23 cellular contexts compared by ENCODE assay signal in genomic region chr7:89780291-89780690, GRCh38.
DNase-seq lines count a peak whose midpoint lies in the region; TF ChIP-seq lines count a peak whose summit lies in the region.
"Had no signal": no experiment of that assay in that cellular context is flagged by ENCODE, and none has a peak within 500 bp of the region (broad histone marks: within the 10 kb centered on the region; RNA-seq: fewer than 3 reads in every experiment).

No MANE protein-coding gene starts in this region.

- H3K23ac ChIP-seq in H9 (ENCODE audit: insufficient read length, low read depth, low read length) = no peak overlapping the region

- no peak overlapping the region for H3K4me3 ChIP-seq in kidney epithelial cell (ENCODE audit: low read depth, low read length)
- H3K4me3 ChIP-seq: BLaER1 treated with 17β-estradiol and CSF1 and Interleukin-3, amounts not matched to agents 10 nM and 100 nM; GM12878; SJSA1 had no signal

- H3K27ac ChIP-seq in H9 (ENCODE audit: insufficient read length, low read depth, low read length) = no peak overlapping the region
- H3K27ac ChIP-seq: BLaER1 treated with 17β-estradiol and CSF1 and Interleukin-3, amounts not matched to agents 10 nM and 100 nM; SJSA1 had no signal

- H2BK120ac ChIP-seq in H9 (ENCODE audit: low read depth, low read length, poor library complexity, severe bottlenecking) = no peak overlapping the region

- H3K36me3 ChIP-seq in kidney epithelial cell (ENCODE audit: control insufficient read depth, insufficient read depth, low read length) = no peaks in the 10 kb centered on the region
- H3K36me3 ChIP-seq: BLaER1 treated with 17β-estradiol and CSF1 and Interleukin-3, amounts not matched to agents 10 nM and 100 nM; SJSA1 had no signal

- H3K4me3 Mint-ChIP-seq in H9 (no peak overlapping the region), chondrocyte (ENCODE audit: unreplicated experiment) (no peak overlapping the region)
- H3K4me3 Mint-ChIP-seq: CD4-positive, alpha-beta T cell had no signal

- no peaks in the 10 kb centered on the region for H3K9me3 Mint-ChIP-seq in H9
- peaks cover 4% of the 10 kb centered on the region for H3K9me3 Mint-ChIP-seq in chondrocyte (ENCODE audit: low read depth)

- TF ChIP-seq CTCF in H9 (conservative IDR thresholded peaks at IDR 0.05) = no peak
- TF ChIP-seq CTCF in kidney epithelial cell (IDR thresholded peaks at IDR 0.05; ENCODE audit: insufficient read depth, low read length, poor library complexity, severe bottlenecking) = no peak
- no peak for TF ChIP-seq CTCF in chondrocyte (IDR thresholded peaks at IDR 0.05)

- no peak overlapping the region; the same call in 1 of the 2 replicates for H3K14ac ChIP-seq in H9 (ENCODE audit: insufficient read depth, low read length)

- H3K36me3 Mint-ChIP-seq in H9 (ENCODE audit: insufficient read depth in 1 of 3, low read depth in 3 of 3) (no peaks in the 10 kb centered on the region), chondrocyte (ENCODE audit: low read depth) (no peaks in the 10 kb centered on the region)

- DNase-seq in H9 (peak; percentile 20), ecto neural progenitor cell (ENCODE audit: low spot score) (peak; percentile 36), kidney epithelial cell (ENCODE audit: low read depth) (peak; percentile 28), renal cortical epithelial cell (ENCODE audit: low read depth) (peak; percentile 97), chondrocyte (ENCODE audit: low spot score) (no peak), NCI-H69 (lab: John Stamatoyannopoulos, UW) (no peak), NCI-H446 treated with DMSO at 0.1 percent for 48 hours (lab: John Stamatoyannopoulos, UW) (no peak)
- DNase-seq: AML-193; CD4-positive, alpha-beta T cell; DMS53; GOT3; Karpas-422; NCI-H1092 treated with DMSO at 0.1 percent for 48 hours; NCI-H1436; NCI-H187 treated with DMSO at 0.1 percent for 48 hours; NCI-H2107; NCI-H446; NCI-H526; Right ventricle myocardium superior; RPMI8226 had no signal

- no peak overlapping the region for H4K5ac ChIP-seq in H9 (ENCODE audit: insufficient read length, low read depth, low read length)

- H2BK15ac ChIP-seq in H9 (ENCODE audit: low read depth, low read length) = no peak overlapping the region

- H3K27ac Mint-ChIP-seq in H9 (no peak overlapping the region), chondrocyte (ENCODE audit: unreplicated experiment) (no peak overlapping the region)
- H3K27ac Mint-ChIP-seq: CD4-positive, alpha-beta T cell had no signal

- H2AK5ac ChIP-seq in H9 (ENCODE audit: insufficient read length, low read length) = no peak overlapping the region

- no peak overlapping the region for H2AFZ ChIP-seq in H9 (ENCODE audit: low read length)

- WGBS in H9 (ENCODE audit: extremely low coverage, insufficient read length, low lambda C conversion rate) = no CpG with 5 or more reads among the region's 4 CpGs

- no peak overlapping the region for H2BK5ac ChIP-seq in H9 (ENCODE audit: insufficient read length, low read length)

- H3K4me1 Mint-ChIP-seq in H9 = no peaks in the 10 kb centered on the region
- H3K4me1 Mint-ChIP-seq in chondrocyte (ENCODE audit: low read depth) = no peaks in the 10 kb centered on the region

- H3K79me2 ChIP-seq in H9 (ENCODE audit: insufficient read depth, low read length) = no peaks in the 10 kb centered on the region

- H3K27me3 ChIP-seq in H9 (ENCODE audit: insufficient read depth, low read length) (no peaks in the 10 kb centered on the region), kidney epithelial cell (ENCODE audit: control insufficient read depth, insufficient read depth, low read length) (no peaks in the 10 kb centered on the region)
- H3K27me3 ChIP-seq: BLaER1 treated with 17β-estradiol and CSF1 and Interleukin-3, amounts not matched to agents 10 nM and 100 nM; SJSA1 had no signal

- H4K8ac ChIP-seq in H9 (replicated peaks; ENCODE audit: insufficient read length, low read depth, low read length) = no peak overlapping the region

- H4K20me1 ChIP-seq in H9 (ENCODE audit: control insufficient read depth, insufficient read depth, insufficient read length) = no peaks in the 10 kb centered on the region
- H4K20me1 ChIP-seq: BLaER1 treated with 17β-estradiol and CSF1 and Interleukin-3, amounts not matched to agents 10 nM and 100 nM had no signal

- H3K56ac ChIP-seq in H9 (ENCODE audit: insufficient read length, low read depth, low read length) = no peak overlapping the region

- H3K9ac ChIP-seq in H9 (ENCODE audit: extremely low read depth, insufficient read length, low read length) = no peak overlapping the region
- H3K9ac ChIP-seq: BLaER1 treated with 17β-estradiol and CSF1 and Interleukin-3, amounts not matched to agents 10 nM and 100 nM had no signal

- H4K91ac ChIP-seq in H9 (ENCODE audit: insufficient read length, low read depth, low read length) = no peak overlapping the region

- no peak overlapping the region for H2BK12ac ChIP-seq in H9 (ENCODE audit: insufficient read length, low read depth, low read length)

- H3T11ph ChIP-seq in H9 (ENCODE audit: low read length) = no peak overlapping the region

- H3K79me1 ChIP-seq in H9 (ENCODE audit: insufficient read depth, low read depth, low read length, poor library complexity, severe bottlenecking) = no peaks in the 10 kb centered on the region

- no peaks in the 10 kb centered on the region for H3K9me3 ChIP-seq in H9 (ENCODE audit: control insufficient read depth, low read depth, low read length)
- H3K9me3 ChIP-seq: SJSA1 had no signal

- no peaks in the 10 kb centered on the region for H3K4me1 ChIP-seq in H9 (ENCODE audit: insufficient read depth, low read length)
- H3K4me1 ChIP-seq: BLaER1 treated with 17β-estradiol and CSF1 and Interleukin-3, amounts not matched to agents 10 nM and 100 nM; SJSA1 had no signal

- H3K18ac ChIP-seq in H9 (ENCODE audit: insufficient read length, low read depth, low read length) = no peak overlapping the region

- H3K4ac ChIP-seq in H9 (ENCODE audit: low read depth, low read length) = no peak overlapping the region

- no peak overlapping the region for H3K4me2 ChIP-seq in H9 (ENCODE audit: insufficient read depth, insufficient read length, low read length)
- H3K4me2 ChIP-seq: BLaER1 treated with 17β-estradiol and CSF1 and Interleukin-3, amounts not matched to agents 10 nM and 100 nM had no signal

- H2BK20ac ChIP-seq in H9 (ENCODE audit: low read depth, low read length, poor library complexity, severe bottlenecking) = no peak overlapping the region

- no peaks in the 10 kb centered on the region for H3K23me2 ChIP-seq in H9 (ENCODE audit: insufficient read length, low read depth, low read length, poor library complexity, severe bottlenecking)

- H3K27me3 Mint-ChIP-seq in H9 (ENCODE audit: low read depth) = no peaks in the 10 kb centered on the region; the same call in 1 of the 2 replicates
- peaks cover 3% of the 10 kb centered on the region for H3K27me3 Mint-ChIP-seq in chondrocyte (ENCODE audit: low read depth)
- H3K27me3 Mint-ChIP-seq: CD4-positive, alpha-beta T cell had no signal

Comparison
In these comparisons a context has a peak if more than half of its experiments do, and no peak if none do; other contexts are left out.
1. DNase-seq: peak in H9 (single experiment), ecto neural progenitor cell (single experiment), kidney epithelial cell (single experiment) and renal cortical epithelial cell (single experiment); none in chondrocyte (single experiment), NCI-H69 (single experiment) and NCI-H446 treated with DMSO at 0.1 percent for 48 hours (single experiment).